9 cellular contexts compared by ENCODE assay signal in the genomic region with DNA sequence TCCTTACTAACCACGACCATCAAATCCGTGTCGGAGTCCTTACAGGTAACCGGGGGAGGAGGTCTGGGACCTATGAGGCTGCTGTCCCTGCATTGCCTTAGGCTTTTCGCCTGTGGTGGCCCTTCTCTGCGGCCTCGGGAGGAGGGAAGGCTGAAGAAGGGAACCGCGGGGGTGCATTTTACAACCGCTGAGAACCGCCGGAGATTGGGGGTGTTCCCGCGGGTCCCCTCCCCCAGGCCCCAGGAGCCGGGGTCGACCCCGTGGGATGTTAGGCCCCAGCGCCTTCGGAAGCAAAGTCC. TPM values are rescaled to one million over a fixed set of nuclear protein-coding genes. Genes with fewer than 3 reads are reported as not detected.
DNase-seq lines count a peak whose midpoint lies in the region; ATAC-seq and TF ChIP-seq lines count a peak whose summit lies in the region.
"Had no signal": no experiment of that assay in that cellular context is flagged by ENCODE, and none has a peak within 500 bp of the region (broad histone marks: within the 10 kb centered on the region; RNA-seq: fewer than 3 reads in every experiment).

No MANE protein-coding gene starts in this region.

- peak overlapping the region; percentile 55 for H3K27ac ChIP-seq in CD8-positive, alpha-beta T cell (ENCODE audit: low read depth, low read length)
- H3K27ac ChIP-seq in dorsolateral prefrontal cortex: peak overlapping the region; percentile 84 to 99 (median 95)

- peak in 1 of 7 experiments; percentile 17 for DNase-seq in CD8-positive, alpha-beta T cell
- DNase-seq in dorsolateral prefrontal cortex (peak in 1 of 10 donors; percentile 42), NCI-H446 treated with DMSO at 0.1 percent for 48 hours (lab: John Stamatoyannopoulos, UW) (no peak), GM03348 (ENCODE audit: low spot score) (no peak), NCI-H1694 (lab: John Stamatoyannopoulos, UW) (no peak)

- no peaks in the 10 kb centered on the region for H3K9me3 Mint-ChIP-seq in CD8-positive, alpha-beta T cell
- H3K9me3 Mint-ChIP-seq in IgD-negative memory B cell: no peaks in the 10 kb centered on the region

- no peak for TF ChIP-seq CTCF in CD8-positive, alpha-beta T cell (IDR thresholded peaks at IDR 0.05)
- no peak for TF ChIP-seq CTCF in dorsolateral prefrontal cortex (IDR thresholded peaks at IDR 0.05 in 54 of 56, conservative IDR thresholded peaks at IDR 0.05 in 2 of 56; ENCODE audit: low read depth in 1 of 56, partially characterized antibody in 56 of 56)

- no peaks in the 10 kb centered on the region for H3K9me3 ChIP-seq in CD8-positive, alpha-beta T cell (ENCODE audit: low read length)
- H3K9me3 ChIP-seq in neuron (ENCODE audit: low read length): no peaks in the 10 kb centered on the region

- peaks cover 8% of the 10 kb centered on the region for H3K36me3 Mint-ChIP-seq in CD8-positive, alpha-beta T cell
- no peaks in the 10 kb centered on the region for H3K36me3 Mint-ChIP-seq in IgD-negative memory B cell

- peak overlapping the region; percentile 85 for H2AFZ ChIP-seq in neuron (ENCODE audit: low read depth, low read length)

- H3K4me3 Mint-ChIP-seq in CD8-positive, alpha-beta T cell: peak overlapping the region; percentile 99
- peak overlapping the region; percentile 96 to 100 (median 99) for H3K4me3 Mint-ChIP-seq in IgD-negative memory B cell

- H3K27ac Mint-ChIP-seq in CD8-positive, alpha-beta T cell: no peak overlapping the region
- peak overlapping the region in 2 of 3 donors; percentile 66 to 91 for H3K27ac Mint-ChIP-seq in IgD-negative memory B cell

- no peaks in the 10 kb centered on the region for H3K36me3 ChIP-seq in CD8-positive, alpha-beta T cell (ENCODE audit: insufficient read depth, low read length)
- peaks cover 2% of the 10 kb centered on the region for H3K36me3 ChIP-seq in neuron (ENCODE audit: insufficient read depth, low read length)

- no peaks in the 10 kb centered on the region for H3K27me3 Mint-ChIP-seq in CD8-positive, alpha-beta T cell (ENCODE audit: low read depth)
- H3K27me3 Mint-ChIP-seq in IgD-negative memory B cell: peaks cover 3% of the 10 kb centered on the region

- ATAC-seq in CD8-positive, alpha-beta T cell: no peak
- ATAC-seq in HG02642 (IDR thresholded peaks at IDR 0.05; ENCODE audit: poor library complexity, unreplicated experiment): no peak

- POLR2A ChIA-PET in CD8-positive, alpha-beta T cell (lab: Charles Lee): interaction anchor here (0.5 to 2.0 kb wide), 3 partner anchors 12 to 733 kb away, joined by 3 to 9 read pairs (median 3); no protein-coding TSS in a partner anchor

- H3K4me3 ChIP-seq in CD8-positive, alpha-beta T cell (ENCODE audit: low read depth, low read length): peak overlapping the region; percentile 75
- H3K4me3 ChIP-seq in dorsolateral prefrontal cortex (peak overlapping the region; percentile 63 to 99 (median 91)), neuron (ENCODE audit: low read length) (peak overlapping the region; percentile 70)

- H3K4me1 ChIP-seq in CD8-positive, alpha-beta T cell (ENCODE audit: insufficient read depth, low read length): no peaks in the 10 kb centered on the region
- H3K4me1 ChIP-seq in neuron (ENCODE audit: insufficient read depth, low read length): peaks cover 20% of the 10 kb centered on the region

- CTCF ChIA-PET in CD8-positive, alpha-beta T cell (lab: Charles Lee): no interaction called here

- intact Hi-C loops in CD8-positive, alpha-beta T cell (cut with DNase I, micrococcal nuclease): loop anchor here (2.0 to 10.0 kb wide), 7 partner anchors 732 to 1404 kb away; a partner anchor contains a TSS
- intact Hi-C loops in dorsolateral prefrontal cortex (cut with DNase I): loop anchor here (2.0 to 10.0 kb wide), 2 partner anchors 732 to 1306 kb away; a partner anchor contains a TSS

- H3K27me3 ChIP-seq in CD8-positive, alpha-beta T cell (ENCODE audit: insufficient read depth, low read length): no peaks in the 10 kb centered on the region
- H3K27me3 ChIP-seq in dorsolateral prefrontal cortex: no peaks in the 10 kb centered on the region
- H3K27me3 ChIP-seq in neuron (ENCODE audit: insufficient read depth, low read length): no peaks in the 10 kb centered on the region

- peaks cover 35% of the 10 kb centered on the region for H3K4me1 Mint-ChIP-seq in CD8-positive, alpha-beta T cell (ENCODE audit: low read depth)
- H3K4me1 Mint-ChIP-seq in IgD-negative memory B cell: peaks cover 23 to 25% (median 24%) of the 10 kb centered on the region in 3 donors

RNA-seq across cellular contexts. Expression of a gene that starts 0.5 kb away (rescaled TPM):
- 1 to 10 TPM; 8.2 to 9.3 TPM for total RNA-seq in CD8-positive, alpha-beta T cell
- polyA plus RNA-seq in IgD-negative memory B cell: 5.9 TPM
- total RNA-seq in dorsolateral prefrontal cortex: 100 to 1,000 TPM in 47 of 120 experiments, 10 to 100 TPM in 73; 61.8 to 136 (median 95.7) TPM

RNA-seq across cellular contexts. Expression of a gene that starts 22.3 kb away (rescaled TPM):
- total RNA-seq in CD8-positive, alpha-beta T cell: not detected
- not detected for polyA plus RNA-seq in IgD-negative memory B cell
- total RNA-seq in dorsolateral prefrontal cortex: under 1 TPM in 1 of 120 experiments, not detected in 119; 0.82 TPM
- total RNA-seq: lung microvascular endothelial cell had no signal

Comparison
In these comparisons a context has a peak if more than half of its experiments do, and no peak if none do; other contexts are left out.
1. RNA of a gene that starts 0.5 kb away (total RNA-seq): 61.8 to 136 TPM in dorsolateral prefrontal cortex; 8.2 to 9.3 TPM in CD8-positive, alpha-beta T cell; every median in the first group is over 4 times any median in the second.
2. Peak in every context shown above with its lines, with median percentiles within 50 percentile points of each other: H3K4me3 ChIP-seq.